ENCODE assay signal across 13 cellular contexts in genomic region chr9:134371731-134372130, GRCh38. TPM values are rescaled to one million over a fixed set of nuclear protein-coding genes. Genes with fewer than 3 reads are reported as not detected.
DNase-seq lines count a peak whose midpoint lies in the region; ATAC-seq and TF ChIP-seq lines count a peak whose summit lies in the region.
"Had no signal": no experiment of that assay in that cellular context is flagged by ENCODE, and none has a peak within 500 bp of the region (broad histone marks: within the 10 kb centered on the region; RNA-seq: fewer than 3 reads in every experiment).

No MANE protein-coding gene starts in this region.

- H3K4me1 ChIP-seq in duodenal mucosa (ENCODE audit: control insufficient read depth in 1 of 2, insufficient read depth in 2 of 2, low read length in 2 of 2): peaks cover 45 to 64% of the 10 kb centered on the region in 2 donors
- H3K4me1 ChIP-seq in stomach smooth muscle (ENCODE audit: control insufficient read depth, insufficient read depth, low read length): peaks cover 88% of the 10 kb centered on the region

- intact Hi-C loops in lower leg skin (cut with DNase I; ENCODE audit: low total_unique reads): no loop called here

- WGBS in lower leg skin, 2 donors: 48 to 54% methylated on average over 10 to 16 of the region's 16 CpGs

- no peak for TF ChIP-seq CTCF in lower leg skin (IDR thresholded peaks at IDR 0.05)

- H3K9me3 ChIP-seq in duodenal mucosa (ENCODE audit: control insufficient read depth in 1 of 2, low read length in 2 of 2): no peaks in the 10 kb centered on the region
- H3K9me3 ChIP-seq in stomach smooth muscle (ENCODE audit: control insufficient read depth in 2 of 2, low read length in 2 of 2): no peaks in the 10 kb centered on the region

- no peaks in the 10 kb centered on the region for H3K36me3 ChIP-seq in duodenal mucosa (ENCODE audit: control insufficient read depth in 1 of 2, insufficient read depth in 2 of 2, low read length in 2 of 2)
- no peaks in the 10 kb centered on the region for H3K36me3 ChIP-seq in stomach smooth muscle (ENCODE audit: control insufficient read depth in 2 of 2, insufficient read depth in 2 of 2, low read length in 2 of 2)

- no peak for ATAC-seq in GM21447 (IDR thresholded peaks at IDR 0.05; ENCODE audit: unreplicated experiment)
- ATAC-seq: CD8-positive, alpha-beta T cell; stimulated activated naive B cell treated with anti-CD40 and anti-IgM and Interleukin-4, amounts not matched to agents 10 μg/mL and 1 μg/mL and 100 μg/mL, for 72 hours had no signal

- H3K27ac ChIP-seq in duodenal mucosa (ENCODE audit: low read depth, low read length) (peak overlapping the region; percentile 15), stomach smooth muscle (ENCODE audit: low read length) (peak overlapping the region; percentile 55)

- no peak for TF ChIP-seq POLR2A in lower leg skin (IDR thresholded peaks at IDR 0.05)

- no peak overlapping the region for H3K4me3 ChIP-seq in duodenal mucosa (ENCODE audit: low read depth in 1 of 2, low read length in 2 of 2)
- H3K4me3 ChIP-seq in lower leg skin (ENCODE audit: low read depth, poor library complexity, severe bottlenecking): no peak overlapping the region
- no peak overlapping the region for H3K4me3 ChIP-seq in stomach smooth muscle (ENCODE audit: low read length in 2 of 2)

- H3K9ac ChIP-seq in duodenal mucosa (ENCODE audit: low read depth in 1 of 2, low read length in 2 of 2) (no peak overlapping the region), stomach smooth muscle (ENCODE audit: low read length in 2 of 2) (no peak overlapping the region)

- no peaks in the 10 kb centered on the region for H3K27me3 ChIP-seq in duodenal mucosa (ENCODE audit: control insufficient read depth in 1 of 2, insufficient read depth in 2 of 2, low read length in 2 of 2)
- H3K27me3 ChIP-seq in stomach smooth muscle (ENCODE audit: control insufficient read depth in 1 of 2, insufficient read depth in 2 of 2, low read length in 2 of 2): no peaks in the 10 kb centered on the region

- peak; percentile 98 for DNase-seq in MV-4-11 (lab: John Stamatoyannopoulos, UW)
- peak; percentile 82 to 94 for DNase-seq in lower leg skin (ENCODE audit: low spot score in 2 of 2)
- no peak for DNase-seq in NCI-H748 (lab: John Stamatoyannopoulos, UW; ENCODE audit: unreplicated experiment)
- no peak for DNase-seq in NCI-H510A treated with DMSO at 0.1 percent for 48 hours (lab: John Stamatoyannopoulos, UW)
- no peak for DNase-seq in stimulated activated CD4-positive, alpha-beta T cell treated with anti-CD3 and anti-CD28 coated beads, Interleukin-2, amount 100 ng/mL, for 48 hours
- DNase-seq: CD8-positive, alpha-beta T cell; NCI-H2171; SHP77; stimulated activated CD4-positive, alpha-beta T cell treated with anti-CD3 and anti-CD28 coated beads, Interleukin-12 subunit alpha, Interleukin-12 subunit beta, amount 100 ng/mL, for 4 hours; stimulated activated naive B cell treated with anti-CD40 and anti-IgM and Interleukin-4, amounts not matched to agents 10 μg/mL and 1 μg/mL and 100 μg/mL, for 72 hours had no signal

RNA-seq across cellular contexts. Expression of gene RXRA, which starts 45.5 kb away (rescaled TPM):
- 100 to 1,000 TPM; 143 to 242 (median 166) TPM for total RNA-seq in lower leg skin

Comparison
In these comparisons a context has a peak if more than half of its experiments do, and no peak if none do; other contexts are left out.
1. DNase-seq: peak in MV-4-11 (single experiment) and lower leg skin (2 of 2); none in NCI-H748 (single experiment), NCI-H510A treated with DMSO at 0.1 percent for 48 hours (single experiment) and stimulated activated CD4-positive, alpha-beta T cell treated with anti-CD3 and anti-CD28 coated beads, Interleukin-2, amount 100 ng/mL, for 48 hours (0 of 2).